In genomic region chr3:45677045-45677436, GRCh38 we compare ENCODE assay signal across 8 cellular contexts. TPM values are rescaled to one million over a fixed set of nuclear protein-coding genes. Genes with fewer than 3 reads are reported as not detected.
DNase-seq lines count a peak whose midpoint lies in the region; ATAC-seq and TF ChIP-seq lines count a peak whose summit lies in the region.

No MANE protein-coding gene starts in this region.

- H3K9ac ChIP-seq in adipocyte (ENCODE audit: low read length), result no peak overlapping the region

- peaks cover 60% of the 10 kb centered on the region for H3K36me3 Mint-ChIP-seq in stimulated activated memory B cell treated with anti-CD40 and anti-IgM and Interleukin-4, amounts not matched to agents 10 μg/mL and 1 μg/mL and 100 μg/mL, for 72 hours

- H3K4me1 ChIP-seq in RWPE2 (ENCODE audit: insufficient read depth, poor library complexity, severe bottlenecking), result peaks cover 12% of the 10 kb centered on the region
- H3K4me1 ChIP-seq in adipocyte (ENCODE audit: control insufficient read depth, insufficient read depth, low read length), result peaks cover 21% of the 10 kb centered on the region

- H3K27me3 ChIP-seq in BJ (ENCODE audit: control insufficient read depth, insufficient read depth, low read length), result no peaks in the 10 kb centered on the region
- no peaks in the 10 kb centered on the region for H3K27me3 ChIP-seq in RWPE2 (ENCODE audit: insufficient read depth, poor library complexity, severe bottlenecking)
- no peaks in the 10 kb centered on the region for H3K27me3 ChIP-seq in adipocyte (replicated peaks; ENCODE audit: control insufficient read depth, insufficient read depth, low read length)

- TF ChIP-seq CTCF in BJ (IDR thresholded peaks at IDR 0.05; ENCODE audit: insufficient read depth, low read depth, low read length), result no peak
- no peak for TF ChIP-seq CTCF in RWPE2 (IDR thresholded peaks at IDR 0.05; ENCODE audit: poor library complexity, severe bottlenecking)

- peak overlapping the region; percentile 74 for H3K27ac Mint-ChIP-seq in stimulated activated memory B cell treated with anti-CD40 and anti-IgM and Interleukin-4, amounts not matched to agents 10 μg/mL and 1 μg/mL and 100 μg/mL, for 72 hours

- H3K36me3 ChIP-seq in BJ (ENCODE audit: control insufficient read depth, insufficient read depth, low read length) (peaks cover 14% of the 10 kb centered on the region), RWPE2 (ENCODE audit: low read depth) (peaks cover 24% of the 10 kb centered on the region), adipocyte (ENCODE audit: control insufficient read depth, insufficient read depth, low read length, severe bottlenecking) (peaks cover 32% of the 10 kb centered on the region)

- no peaks in the 10 kb centered on the region for H3K9me3 Mint-ChIP-seq in stimulated activated memory B cell treated with anti-CD40 and anti-IgM and Interleukin-4, amounts not matched to agents 10 μg/mL and 1 μg/mL and 100 μg/mL, for 72 hours

- peaks cover 16% of the 10 kb centered on the region for H3K4me1 Mint-ChIP-seq in stimulated activated memory B cell treated with anti-CD40 and anti-IgM and Interleukin-4, amounts not matched to agents 10 μg/mL and 1 μg/mL and 100 μg/mL, for 72 hours

- no peaks in the 10 kb centered on the region for H3K27me3 Mint-ChIP-seq in stimulated activated memory B cell treated with anti-CD40 and anti-IgM and Interleukin-4, amounts not matched to agents 10 μg/mL and 1 μg/mL and 100 μg/mL, for 72 hours

- POLR2A ChIA-PET in BJ (lab: Charles Lee), result interaction anchor here (1.0 kb wide), 1 partner anchor 14 kb away, joined by 3 read pairs; no protein-coding TSS in a partner anchor

- in situ Hi-C loops in G401 (cut with HindIII; ENCODE audit: low sequenced_read_pairs), result no loop called here

- H3K27ac ChIP-seq in RWPE2 (ENCODE audit: poor library complexity, severe bottlenecking), result peak overlapping the region; percentile 84

- peak; percentile 79 for ATAC-seq in RWPE2 (ENCODE audit: low read depth)
- peak; percentile 45 for ATAC-seq in stimulated activated memory B cell treated with anti-CD40 and anti-IgM and Interleukin-4, amounts not matched to agents 10 μg/mL and 1 μg/mL and 100 μg/mL, for 72 hours

- peak; percentile 70 for DNase-seq in BJ (ENCODE audit: low read depth)
- no peak for DNase-seq in RWPE2 (ENCODE audit: low spot score)
- DNase-seq in adipocyte (ENCODE audit: low read depth), result peak; percentile 87
- DNase-seq in islet precursor cell, result peak; percentile 75
- no peak for DNase-seq in NAMALWA (ENCODE audit: low spot score)
- no peak for DNase-seq in NCI-H1105 (lab: John Stamatoyannopoulos, UW)
- DNase-seq in G401 (ENCODE audit: low spot score), result no peak

- no peak overlapping the region for H3K4me3 Mint-ChIP-seq in stimulated activated memory B cell treated with anti-CD40 and anti-IgM and Interleukin-4, amounts not matched to agents 10 μg/mL and 1 μg/mL and 100 μg/mL, for 72 hours

- CTCF ChIA-PET in BJ (lab: Yijun Ruan, JAX), result interaction anchor here (0.8 to 3.3 kb wide), 4 partner anchors 8 to 402 kb away, joined by 3 to 12 read pairs (median 3); partner anchors contain the start of gene SACM1L

- H3K9me3 ChIP-seq in RWPE2 (ENCODE audit: severe bottlenecking) (no peaks in the 10 kb centered on the region), adipocyte (ENCODE audit: control insufficient read depth, low read length) (no peaks in the 10 kb centered on the region)

- H3K4me3 ChIP-seq in BJ (ENCODE audit: low read depth, low read length) (no peak overlapping the region), RWPE2 (ENCODE audit: severe bottlenecking) (no peak overlapping the region), adipocyte (ENCODE audit: low read length) (no peak overlapping the region)

RNA-seq across cellular contexts. Expression of gene SACM1L, which starts 12.2 kb away (rescaled TPM):
- polyA plus RNA-seq in BJ (2011; rRNA removed), result 10.8 and 27.2 TPM in 2 replicates
- 19.8 and 29.9 TPM in 2 replicates for polyA minus RNA-seq in BJ (2011; rRNA and poly(A)+ RNA removed)
- total RNA-seq in G401 (2014; rRNA removed; shearing (Covaris generic)), result 13.7 and 22.2 TPM in 2 replicates

Comparison
In these comparisons a context has a peak if more than half of its experiments do, and no peak if none do; other contexts are left out.
1. DNase-seq: peak in BJ (single experiment), adipocyte (single experiment) and islet precursor cell (single experiment); none in RWPE2 (single experiment), NAMALWA (single experiment), NCI-H1105 (single experiment) and G401 (single experiment).